Comparison of ENCODE assay signal across 16 cellular contexts in genomic region chr17:76419576-76420245, GRCh38. TPM values are rescaled to one million over a fixed set of nuclear protein-coding genes. Genes with fewer than 3 reads are reported as not detected.
DNase-seq lines count a peak whose midpoint lies in the region; ATAC-seq, FAIRE-seq and TF ChIP-seq lines count a peak whose summit lies in the region.
"Had no signal": no experiment of that assay in that cellular context is flagged by ENCODE, and none has a peak within 500 bp of the region (broad histone marks: within the 10 kb centered on the region; RNA-seq: fewer than 3 reads in every experiment).

No MANE protein-coding gene starts in this region.

- H3K27ac ChIP-seq in GM12878 (ENCODE audit: control insufficient read depth, insufficient read depth): peak overlapping the region; percentile 39
- H3K27ac ChIP-seq in thoracic aorta: peak overlapping the region in 1 of 2 donors; percentile 26
- no peak overlapping the region for H3K27ac ChIP-seq in left lung

- RAD21 ChIA-PET in GM12878 (lab: Charles Lee; ENCODE audit: unreplicated experiment): no interaction called here

- in situ Hi-C loops in GM12878 (cut with MboI): no loop called here

- WGBS in GM12878 (ENCODE audit: insufficient coverage, insufficient replicate concordance, low lambda C conversion rate, missing lambda C conversion rate): 47% methylated on average over 17 of the region's 17 CpGs

- H3K36me3 Mint-ChIP-seq in activated T-cell treated with anti-CD3 and anti-CD28 coated beads, Interleukin-2, amount 50 U/mL, for 4 hours (ENCODE audit: insufficient read depth): peaks cover 14% of the 10 kb centered on the region

- no peak for TF ChIP-seq EP300 in GM12878 (IDR thresholded peaks at IDR 0.05; ENCODE audit: borderline replicate concordance in 1 of 2, control insufficient read depth in 1 of 2, low read depth in 2 of 2, low read length in 2 of 2)

- DNase-seq in Right ventricle myocardium inferior (ENCODE audit: missing footprints) (no peak), cardiac septum (ENCODE audit: low spot score) (no peak), GM12878 (ENCODE audit: low read depth, low spot score) (no peak), left kidney (ENCODE audit: low read depth, low spot score) (peak; percentile 66), thoracic aorta (ENCODE audit: low spot score) (no peak), left lung (no peak)
- no peak for DNase-seq in activated T-cell treated with anti-CD3 and anti-CD28 coated beads, Interleukin-2, amount 50 U/mL, for 4 hours
- DNase-seq: activated CD4-positive, alpha-beta T cell treated with anti-CD3 and anti-CD28 coated beads for 4 hours; DMS 273 treated with DMSO at 0.1 percent for 48 hours; HCEC 1CT; midbrain; MV-4-11; T-helper 2 cell had no signal

- peak overlapping the region; percentile 16; the same call in 1 of the 2 replicates for H3K4me3 ChIP-seq in GM12878
- H3K4me3 ChIP-seq in thoracic aorta: peak overlapping the region; percentile 27
- no peak overlapping the region for H3K4me3 ChIP-seq in left lung

- SMC1A ChIA-PET in GM12878 (lab: Charles Lee; ENCODE audit: uncharacterized antibody, unreplicated experiment): interaction anchor here (1.1 kb wide), 1 partner anchor 11 kb away, joined by 6 read pairs; no protein-coding TSS in a partner anchor

- intact Hi-C loops in Right ventricle myocardium inferior (cut with DNase I) (no loop called here), cardiac septum (cut with DNase I) (no loop called here), GM12878 (cut with micrococcal nuclease; ENCODE audit: unreplicated experiment) (no loop called here), left lung (cut with DNase I) (no loop called here)

- no peaks in the 10 kb centered on the region; the same call in 1 of the 2 replicates for H4K20me1 ChIP-seq in GM12878 (ENCODE audit: control insufficient read depth, insufficient read depth)

- peak overlapping the region; percentile 57 for H3K4me2 ChIP-seq in GM12878 (ENCODE audit: control insufficient read depth, insufficient read depth)

- ATAC-seq in Right ventricle myocardium inferior (peak; percentile 40), GM12878 (peak; percentile 61), thoracic aorta (ENCODE audit: insufficient number of reproducible peaks, low FRiP score, low read depth) (no peak), GM18873 (IDR thresholded peaks at IDR 0.05; ENCODE audit: low FRiP score, unreplicated experiment) (no peak), left lung (no peak)
- ATAC-seq in activated T-cell treated with anti-CD3 and anti-CD28 coated beads, Interleukin-2, amount 50 U/mL, for 4 hours: no peak
- ATAC-seq: Panc1 had no signal

- no peaks in the 10 kb centered on the region for H3K27me3 Mint-ChIP-seq in activated T-cell treated with anti-CD3 and anti-CD28 coated beads, Interleukin-2, amount 50 U/mL, for 4 hours (ENCODE audit: low read depth)
- H3K27me3 Mint-ChIP-seq: type B pancreatic cell had no signal

- TF ChIP-seq CTCF in GM12878 (IDR thresholded peaks at IDR 0.05 in 2 of 3, conservative IDR thresholded peaks at IDR 0.05 in 1 of 3; ENCODE audit: control insufficient read depth in 2 of 3, extremely low read depth in 1 of 3, insufficient read depth in 1 of 3, low read depth in 3 of 3, low read length in 3 of 3) (no peak), thoracic aorta (IDR thresholded peaks at IDR 0.05) (no peak), left lung (IDR thresholded peaks at IDR 0.05) (no peak)

- no peak overlapping the region for H2AFZ ChIP-seq in GM12878 (ENCODE audit: control insufficient read depth, low read depth, low read length)

- H3K9me3 ChIP-seq in GM12878 (replicated peaks; ENCODE audit: control insufficient read depth, insufficient read depth, low read length) (no peaks in the 10 kb centered on the region), thoracic aorta (no peaks in the 10 kb centered on the region), left lung (no peaks in the 10 kb centered on the region)

- H3K36me3 ChIP-seq in GM12878 (ENCODE audit: control insufficient read depth in 2 of 2, insufficient read depth in 2 of 2, low read length in 1 of 2) (peaks cover 0 to 18% of the 10 kb centered on the region in 2 experiments; a peak in 2 of 4 replicates), thoracic aorta (no peaks in the 10 kb centered on the region), left lung (no peaks in the 10 kb centered on the region)

- FAIRE-seq in GM12878 (lab: Jason Lieb, UNC): no peak

- no peaks in the 10 kb centered on the region for H3K27me3 ChIP-seq in GM12878 (replicated peaks in 1 of 2; ENCODE audit: control insufficient read depth in 2 of 2, insufficient read depth in 2 of 2, low read length in 1 of 2)
- no peaks in the 10 kb centered on the region for H3K27me3 ChIP-seq in thoracic aorta (replicated peaks; ENCODE audit: insufficient read depth)
- no peaks in the 10 kb centered on the region for H3K27me3 ChIP-seq in left lung

- TF ChIP-seq RAD21 in GM12878 (IDR thresholded peaks at IDR 0.05; ENCODE audit: insufficient read depth, low read depth, low read length): no peak

- no peak for TF ChIP-seq POLR2A in GM12878 (IDR thresholded peaks at IDR 0.05; ENCODE audit: low read depth, low read length)

- no peak overlapping the region for H3K4me3 Mint-ChIP-seq in activated T-cell treated with anti-CD3 and anti-CD28 coated beads, Interleukin-2, amount 50 U/mL, for 4 hours
- H3K4me3 Mint-ChIP-seq: type B pancreatic cell had no signal

- POLR2A ChIA-PET in GM12878 (lab: Charles Lee): interaction anchor here (1.1 kb wide), 1 partner anchor 39 kb away, joined by 3 read pairs; no protein-coding TSS in a partner anchor

- H3K4me1 ChIP-seq in GM12878 (ENCODE audit: control insufficient read depth, insufficient read depth, low read length) (peaks cover 22% of the 10 kb centered on the region), thoracic aorta (ENCODE audit: control insufficient read depth in 1 of 2, low read depth in 2 of 2) (peaks cover 16 to 31% of the 10 kb centered on the region in 2 donors), left lung (no peaks in the 10 kb centered on the region)

- no TSS peak for BruUV-seq in GM12878 (replicated peaks; lab: Mats Ljungman, UMichigan)

- peaks cover 29% of the 10 kb centered on the region for H3K79me2 ChIP-seq in GM12878 (ENCODE audit: control insufficient read depth, insufficient read depth, low read length)

- peaks cover 22% of the 10 kb centered on the region for H3K4me1 Mint-ChIP-seq in activated T-cell treated with anti-CD3 and anti-CD28 coated beads, Interleukin-2, amount 50 U/mL, for 4 hours (ENCODE audit: low read depth)

- CTCF ChIA-PET in GM12878 (lab: Yijun Ruan, JAX): interaction anchor here (0.5 to 1.0 kb wide), 3 partner anchors 22 to 382 kb away, joined by 3 read pairs; no protein-coding TSS in a partner anchor

- no peaks in the 10 kb centered on the region for H3K9me3 Mint-ChIP-seq in activated T-cell treated with anti-CD3 and anti-CD28 coated beads, Interleukin-2, amount 50 U/mL, for 4 hours
- H3K9me3 Mint-ChIP-seq: type B pancreatic cell had no signal

- H3K9ac ChIP-seq in GM12878 (ENCODE audit: control insufficient read depth, insufficient read depth, low read length): no peak overlapping the region

RNA-seq across cellular contexts. Expression of gene UBE2O, which starts 33.2 kb away (rescaled TPM):
- total RNA-seq in Right ventricle myocardium inferior (35.4 TPM), cardiac septum (31.1 TPM), GM12878 (2014; rRNA removed) (13.4 and 17.8 TPM in 2 replicates), GM12878 (2014; rRNA removed; fragmentation: Illumina TruSeq; extraction: Trizol) (10.3 and 12.4 TPM in 2 replicates), GM12878 (2021) (35.2 and 39.0 TPM in 2 replicates), thoracic aorta (10 to 100 TPM; 16.4 to 31.1 TPM), left lung (10 to 100 TPM; 20.1 to 23.2 TPM)
- 34.7 and 38.9 TPM in 2 replicates for total RNA-seq in GM12878 (2013; cell fraction: nucleolus; rRNA removed)
- polyA plus RNA-seq in GM12878 (2011; ENCODE audit: low read depth): 7.4 TPM
- polyA plus RNA-seq in GM12878 (2011; rRNA removed) (5.7 and 11.1 TPM in 2 replicates), GM12878 (2014; fragmentation: Illumina TruSeq; extraction: Trizol) (10.1 and 18.1 TPM in 2 replicates), GM12878 (2014; fragmentation: Nextera tagmentation; extraction: Ambion mirVana) (1 to 10 TPM; 2.1 to 3.0 TPM), GM12878 (2014; rRNA removed) (14.5 and 21.7 TPM in 2 replicates), GM12878 (2016; fragmentation: Nextera tagmentation; extraction: Ambion mirVana) (10 to 100 TPM; 13.7 to 15.5 TPM)
- 11.0 and 15.8 TPM in 2 replicates for polyA plus RNA-seq in GM12878 (2011; cell fraction: cytosol; rRNA removed)
- polyA plus RNA-seq in GM12878 (2011; cell fraction: nucleus; rRNA removed): 34.1 and 40.7 TPM in 2 replicates
- polyA plus RNA-seq in GM12878 (2012): 15.5 and 18.7 TPM in 2 replicates
- polyA minus RNA-seq in GM12878 (2011; rRNA and poly(A)+ RNA removed): 48.9 and 93.6 TPM in 2 replicates
- 13.2 and 13.6 TPM in 2 replicates for polyA minus RNA-seq in GM12878 (2011; cell fraction: cytosol; rRNA and poly(A)+ RNA removed)
- polyA minus RNA-seq in GM12878 (2011; cell fraction: nucleus; rRNA and poly(A)+ RNA removed): 8.6 and 14.3 TPM in 2 replicates
- 10 to 100 TPM; 43.2 to 45.1 (median 45.0) TPM for total RNA-seq in activated T-cell treated with anti-CD3 and anti-CD28 coated beads, Interleukin-2, amount 50 U/mL, for 4 hours

RNA-seq across cellular contexts. Expression of gene SPHK1, which starts 35.3 kb away (rescaled TPM):
- total RNA-seq in Right ventricle myocardium inferior (2.7 TPM), cardiac septum (11.0 TPM), GM12878 (2014; rRNA removed) (1.1 and 2.0 TPM in 2 replicates), GM12878 (2014; rRNA removed; fragmentation: Illumina TruSeq; extraction: Trizol) (0.23 and 0.31 TPM in 2 replicates), GM12878 (2021) (0.77 and 1.3 TPM in 2 replicates), thoracic aorta (10 to 100 TPM; 46.8 to 47.4 TPM), left lung (10 to 100 TPM in 1 of 2 donors, 1 to 10 TPM in 1; 6.3 to 35.1 TPM)
- 0.17 TPM in 1 of 2 replicates, not detected in the other for total RNA-seq in GM12878 (2013; cell fraction: nucleolus; rRNA removed)
- 0.47 TPM for polyA plus RNA-seq in GM12878 (2011; ENCODE audit: low read depth)
- polyA plus RNA-seq in GM12878 (2011; rRNA removed) (0.30 and 0.31 TPM in 2 replicates), GM12878 (2014; fragmentation: Illumina TruSeq; extraction: Trizol) (0.09 TPM in 1 of 2 replicates, not detected in the other), GM12878 (2014; fragmentation: Nextera tagmentation; extraction: Ambion mirVana) (not detected), GM12878 (2014; rRNA removed) (0.80 and 0.94 TPM in 2 replicates), GM12878 (2016; fragmentation: Nextera tagmentation; extraction: Ambion mirVana) (under 1 TPM; 0.29 to 0.40 TPM)
- polyA plus RNA-seq in GM12878 (2011; cell fraction: cytosol; rRNA removed): 0.42 and 0.72 TPM in 2 replicates
- polyA plus RNA-seq in GM12878 (2011; cell fraction: nucleus; rRNA removed): 4.9 and 5.5 TPM in 2 replicates
- polyA plus RNA-seq in GM12878 (2012): 0.54 and 0.83 TPM in 2 replicates
- 0.22 and 0.26 TPM in 2 replicates for polyA minus RNA-seq in GM12878 (2011; rRNA and poly(A)+ RNA removed)
- polyA minus RNA-seq in GM12878 (2011; cell fraction: cytosol; rRNA and poly(A)+ RNA removed): not detected in 2 replicates
- 0.48 and 0.73 TPM in 2 replicates for polyA minus RNA-seq in GM12878 (2011; cell fraction: nucleus; rRNA and poly(A)+ RNA removed)
- 10 to 100 TPM; 16.9 to 22.2 (median 17.4) TPM for total RNA-seq in activated T-cell treated with anti-CD3 and anti-CD28 coated beads, Interleukin-2, amount 50 U/mL, for 4 hours

RNA-seq across cellular contexts. Expression of gene AANAT, which starts 47.7 kb away (rescaled TPM):
- total RNA-seq in Right ventricle myocardium inferior: not detected
- total RNA-seq in cardiac septum: not detected
- not detected in 2 replicates for total RNA-seq in GM12878 (2013; cell fraction: nucleolus; rRNA removed)
- total RNA-seq in GM12878 (2014; rRNA removed): not detected in 2 replicates
- total RNA-seq in GM12878 (2014; rRNA removed; fragmentation: Illumina TruSeq; extraction: Trizol): not detected in 2 replicates
- total RNA-seq in GM12878 (2021): 0.23 TPM in 1 of 2 replicates, not detected in the other
- polyA plus RNA-seq in GM12878 (2011; ENCODE audit: low read depth): not detected
- not detected in 2 replicates for polyA plus RNA-seq in GM12878 (2011; rRNA removed)
- polyA plus RNA-seq in GM12878 (2011; cell fraction: cytosol; rRNA removed): 0.07 TPM in 1 of 2 replicates, not detected in the other
- 0.29 TPM in 1 of 2 replicates, not detected in the other for polyA plus RNA-seq in GM12878 (2011; cell fraction: nucleus; rRNA removed)
- 0.48 TPM in 1 of 2 replicates, not detected in the other for polyA plus RNA-seq in GM12878 (2012)
- not detected in 2 replicates for polyA plus RNA-seq in GM12878 (2014; fragmentation: Illumina TruSeq; extraction: Trizol)
- polyA plus RNA-seq in GM12878 (2014; fragmentation: Nextera tagmentation; extraction: Ambion mirVana): not detected
- polyA plus RNA-seq in GM12878 (2014; rRNA removed): not detected in 2 replicates
- polyA plus RNA-seq in GM12878 (2016; fragmentation: Nextera tagmentation; extraction: Ambion mirVana): not detected
- not detected in 2 replicates for polyA minus RNA-seq in GM12878 (2011; rRNA and poly(A)+ RNA removed)
- not detected in 2 replicates for polyA minus RNA-seq in GM12878 (2011; cell fraction: cytosol; rRNA and poly(A)+ RNA removed)
- polyA minus RNA-seq in GM12878 (2011; cell fraction: nucleus; rRNA and poly(A)+ RNA removed): not detected in 2 replicates
- not detected for total RNA-seq in thoracic aorta
- total RNA-seq in left lung: not detected
- not detected for total RNA-seq in activated T-cell treated with anti-CD3 and anti-CD28 coated beads, Interleukin-2, amount 50 U/mL, for 4 hours

Comparison
In these comparisons a context has a peak if more than half of its experiments do, and no peak if none do; other contexts are left out.
1. ATAC-seq: peak in Right ventricle myocardium inferior (single experiment) and GM12878 (single experiment); none in thoracic aorta (single experiment), GM18873 (single experiment), left lung (single experiment) and activated T-cell treated with anti-CD3 and anti-CD28 coated beads, Interleukin-2, amount 50 U/mL, for 4 hours (0 of 2).
2. H3K4me3 ChIP-seq: peak in GM12878 (single experiment) and thoracic aorta (single experiment); none in left lung (0 of 2).